Comparison of ENCODE assay signal across 1 cellular context in the genomic region with DNA sequence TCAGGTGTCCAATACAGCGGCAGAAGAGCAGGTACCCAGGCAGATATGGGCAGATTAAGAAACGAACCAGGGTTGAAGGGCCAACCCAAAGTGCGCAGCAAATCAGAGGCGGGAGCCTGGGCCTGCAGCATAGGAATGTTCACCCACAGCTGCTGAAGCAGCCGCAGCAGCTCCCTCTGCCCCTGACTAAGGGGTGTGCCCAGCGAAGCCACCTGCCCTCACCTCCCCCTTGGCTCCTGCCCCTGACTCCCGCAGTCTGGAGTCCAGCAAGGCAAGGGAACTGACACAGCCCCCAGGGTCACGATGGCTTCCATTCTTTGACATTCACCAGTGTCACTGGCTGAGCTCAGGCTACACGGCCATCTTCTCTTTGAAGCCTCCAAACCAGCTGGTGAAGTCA.
TF ChIP-seq lines count a peak whose summit lies in the region.

No MANE protein-coding gene starts in this region.

TF ChIP-seq in K562, 482 proteins besides CTCF, POLR2A, EP300 and RAD21:
- no peak for TF ChIP-seq DDX20 (tag; IDR thresholded peaks at IDR 0.05; ENCODE audit: low read depth)
- no peak for TF ChIP-seq EWSR1 (IDR thresholded peaks at IDR 0.05; ENCODE audit: borderline replicate concordance, low read depth, partially characterized antibody)
- no peak for TF ChIP-seq ATF7 (IDR thresholded peaks at IDR 0.05)
- no peak for TF ChIP-seq U2AF1 (optimal IDR thresholded peaks at IDR 0.05; ENCODE audit: low read depth, low read length)
- TF ChIP-seq MAFK (IDR thresholded peaks at IDR 0.05; ENCODE audit: low read length): no peak
- no peak for TF ChIP-seq CC2D1A (IDR thresholded peaks at IDR 0.05)
- no peak for TF ChIP-seq ZNF3 (CRISPR knock-in tag; IDR thresholded peaks at IDR 0.05)
- no peak for TF ChIP-seq SNRNP70 (optimal IDR thresholded peaks at IDR 0.05; ENCODE audit: low read depth, low read length)
- TF ChIP-seq ZNF24 (IDR thresholded peaks at IDR 0.05): no peak
- no peak for TF ChIP-seq HCFC1 (IDR thresholded peaks at IDR 0.05; ENCODE audit: low read depth, low read length)
- no peak for TF ChIP-seq SRSF1 (IDR thresholded peaks at IDR 0.05; ENCODE audit: low read depth, low read length)
- TF ChIP-seq, protein P1, sequence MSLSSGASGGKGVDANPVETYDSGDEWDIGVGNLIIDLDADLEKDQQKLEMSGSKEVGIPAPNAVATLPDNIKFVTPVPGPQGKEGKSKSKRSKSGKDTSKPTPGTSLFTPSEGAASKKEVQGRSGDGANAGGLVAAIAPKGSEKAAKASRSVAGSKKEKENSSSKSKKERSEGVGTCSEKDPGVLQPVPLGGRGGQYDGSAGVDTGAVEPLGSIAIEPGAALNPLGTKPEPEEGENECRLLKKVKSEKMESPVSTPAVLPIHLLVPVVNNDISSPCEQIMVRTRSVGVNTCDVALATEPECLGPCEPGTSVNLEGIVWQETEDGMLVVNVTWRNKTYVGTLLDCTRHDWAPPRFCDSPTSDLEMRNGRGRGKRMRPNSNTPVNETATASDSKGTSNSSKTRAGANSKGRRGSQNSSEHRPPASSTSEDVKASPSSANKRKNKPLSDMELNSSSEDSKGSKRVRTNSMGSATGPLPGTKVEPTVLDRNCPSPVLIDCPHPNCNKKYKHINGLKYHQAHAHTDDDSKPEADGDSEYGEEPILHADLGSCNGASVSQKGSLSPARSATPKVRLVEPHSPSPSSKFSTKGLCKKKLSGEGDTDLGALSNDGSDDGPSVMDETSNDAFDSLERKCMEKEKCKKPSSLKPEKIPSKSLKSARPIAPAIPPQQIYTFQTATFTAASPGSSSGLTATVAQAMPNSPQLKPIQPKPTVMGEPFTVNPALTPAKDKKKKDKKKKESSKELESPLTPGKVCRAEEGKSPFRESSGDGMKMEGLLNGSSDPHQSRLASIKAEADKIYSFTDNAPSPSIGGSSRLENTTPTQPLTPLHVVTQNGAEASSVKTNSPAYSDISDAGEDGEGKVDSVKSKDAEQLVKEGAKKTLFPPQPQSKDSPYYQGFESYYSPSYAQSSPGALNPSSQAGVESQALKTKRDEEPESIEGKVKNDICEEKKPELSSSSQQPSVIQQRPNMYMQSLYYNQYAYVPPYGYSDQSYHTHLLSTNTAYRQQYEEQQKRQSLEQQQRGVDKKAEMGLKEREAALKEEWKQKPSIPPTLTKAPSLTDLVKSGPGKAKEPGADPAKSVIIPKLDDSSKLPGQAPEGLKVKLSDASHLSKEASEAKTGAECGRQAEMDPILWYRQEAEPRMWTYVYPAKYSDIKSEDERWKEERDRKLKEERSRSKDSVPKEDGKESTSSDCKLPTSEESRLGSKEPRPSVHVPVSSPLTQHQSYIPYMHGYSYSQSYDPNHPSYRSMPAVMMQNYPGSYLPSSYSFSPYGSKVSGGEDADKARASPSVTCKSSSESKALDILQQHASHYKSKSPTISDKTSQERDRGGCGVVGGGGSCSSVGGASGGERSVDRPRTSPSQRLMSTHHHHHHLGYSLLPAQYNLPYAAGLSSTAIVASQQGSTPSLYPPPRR (CRISPR knock-in tag; IDR thresholded peaks at IDR 0.05; ENCODE audit: borderline replicate concordance): no peak
- TF ChIP-seq, protein P2, sequence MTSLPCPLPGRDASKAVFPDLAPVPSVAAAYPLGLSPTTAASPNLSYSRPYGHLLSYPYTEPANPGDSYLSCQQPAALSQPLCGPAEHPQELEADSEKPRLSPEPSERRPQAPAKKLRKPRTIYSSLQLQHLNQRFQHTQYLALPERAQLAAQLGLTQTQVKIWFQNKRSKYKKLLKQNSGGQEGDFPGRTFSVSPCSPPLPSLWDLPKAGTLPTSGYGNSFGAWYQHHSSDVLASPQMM (CRISPR knock-in tag; IDR thresholded peaks at IDR 0.05): no peak
- TF ChIP-seq, protein P3, sequence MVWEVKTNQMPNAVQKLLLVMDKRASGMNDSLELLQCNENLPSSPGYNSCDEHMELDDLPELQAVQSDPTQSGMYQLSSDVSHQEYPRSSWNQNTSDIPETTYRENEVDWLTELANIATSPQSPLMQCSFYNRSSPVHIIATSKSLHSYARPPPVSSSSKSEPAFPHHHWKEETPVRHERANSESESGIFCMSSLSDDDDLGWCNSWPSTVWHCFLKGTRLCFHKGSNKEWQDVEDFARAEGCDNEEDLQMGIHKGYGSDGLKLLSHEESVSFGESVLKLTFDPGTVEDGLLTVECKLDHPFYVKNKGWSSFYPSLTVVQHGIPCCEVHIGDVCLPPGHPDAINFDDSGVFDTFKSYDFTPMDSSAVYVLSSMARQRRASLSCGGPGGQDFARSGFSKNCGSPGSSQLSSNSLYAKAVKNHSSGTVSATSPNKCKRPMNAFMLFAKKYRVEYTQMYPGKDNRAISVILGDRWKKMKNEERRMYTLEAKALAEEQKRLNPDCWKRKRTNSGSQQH (CRISPR knock-in tag; IDR thresholded peaks at IDR 0.05): no peak
- TF ChIP-seq ZNF146 (CRISPR knock-in tag; IDR thresholded peaks at IDR 0.05; ENCODE audit: unreplicated experiment): no peak
- TF ChIP-seq CEBPG (CRISPR knock-in tag; IDR thresholded peaks at IDR 0.05): no peak
- no peak for TF ChIP-seq CEBPG (tag; conservative IDR thresholded peaks at IDR 0.05 in 1 of 2, IDR thresholded peaks at IDR 0.05 in 1 of 2)
- TF ChIP-seq, protein P4, sequence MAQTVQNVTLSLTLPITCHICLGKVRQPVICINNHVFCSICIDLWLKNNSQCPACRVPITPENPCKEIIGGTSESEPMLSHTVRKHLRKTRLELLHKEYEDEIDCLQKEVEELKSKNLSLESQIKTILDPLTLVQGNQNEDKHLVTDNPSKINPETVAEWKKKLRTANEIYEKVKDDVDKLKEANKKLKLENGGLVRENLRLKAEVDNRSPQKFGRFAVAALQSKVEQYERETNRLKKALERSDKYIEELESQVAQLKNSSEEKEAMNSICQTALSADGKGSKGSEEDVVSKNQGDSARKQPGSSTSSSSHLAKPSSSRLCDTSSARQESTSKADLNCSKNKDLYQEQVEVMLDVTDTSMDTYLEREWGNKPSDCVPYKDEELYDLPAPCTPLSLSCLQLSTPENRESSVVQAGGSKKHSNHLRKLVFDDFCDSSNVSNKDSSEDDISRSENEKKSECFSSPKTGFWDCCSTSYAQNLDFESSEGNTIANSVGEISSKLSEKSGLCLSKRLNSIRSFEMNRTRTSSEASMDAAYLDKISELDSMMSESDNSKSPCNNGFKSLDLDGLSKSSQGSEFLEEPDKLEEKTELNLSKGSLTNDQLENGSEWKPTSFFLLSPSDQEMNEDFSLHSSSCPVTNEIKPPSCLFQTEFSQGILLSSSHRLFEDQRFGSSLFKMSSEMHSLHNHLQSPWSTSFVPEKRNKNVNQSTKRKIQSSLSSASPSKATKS (CRISPR knock-in tag; IDR thresholded peaks at IDR 0.05): no peak
TF ChIP-seq in K562: peak in this region for 0.
